In the genomic region with DNA sequence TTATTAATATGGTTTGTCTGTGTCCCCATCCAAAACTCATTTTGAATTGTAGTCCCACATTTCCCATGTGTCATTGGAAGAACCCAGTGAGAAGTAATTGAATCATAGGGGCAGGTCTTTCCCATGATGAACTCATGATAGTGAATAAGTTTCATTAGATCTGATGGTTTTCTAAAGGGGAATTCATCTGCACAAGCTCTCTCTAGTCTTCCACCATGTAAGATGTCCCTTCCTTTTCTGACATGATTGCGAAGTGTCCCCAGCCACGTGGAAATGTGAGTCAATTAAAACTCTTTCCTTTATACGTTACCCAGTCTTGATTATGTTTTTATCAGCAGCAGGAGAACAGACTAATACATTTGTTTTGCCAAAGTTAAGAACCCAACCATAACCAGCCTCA, we compare ENCODE assay signal across 14 cellular contexts.
"Had no signal": no experiment of that assay in that cellular context is flagged by ENCODE, and none has a peak within 500 bp of the region (broad histone marks: within the 10 kb centered on the region; RNA-seq: fewer than 3 reads in every experiment).

No MANE protein-coding gene starts in this region.

- H3K27me3 ChIP-seq: hepatocyte, tibial nerve, vagina had no signal

- H3K4me1 ChIP-seq: gastroesophageal sphincter, lower lobe of right lung, tibial nerve, vagina had no signal

- H3K4me3 ChIP-seq: gastroesophageal sphincter, hepatocyte, lower lobe of right lung, tibial nerve, vagina had no signal

- ATAC-seq: gastroesophageal sphincter, lower lobe of right lung, WTC11 had no signal

- H3K36me3 Mint-ChIP-seq: brain had no signal

- H3K4me3 Mint-ChIP-seq: activated T-cell treated with anti-CD3 and anti-CD28 coated beads, Interleukin-2, amount 50 U/mL, for 72 hours; brain; WTC11 had no signal

- H3K4me1 Mint-ChIP-seq: brain, WTC11 had no signal

- H3K27me3 Mint-ChIP-seq: brain had no signal

- H3K9me3 Mint-ChIP-seq: activated T-cell treated with anti-CD3 and anti-CD28 coated beads, Interleukin-2, amount 50 U/mL, for 72 hours had no signal

- DNase-seq: activated CD4-positive, alpha-beta T cell treated with anti-CD3 and anti-CD28 coated beads, Interleukin-2, amount 50 U/mL, for 4 hours; activated T-cell treated with anti-CD3 and anti-CD28 coated beads, Interleukin-2, amount 50 U/mL, for 72 hours; amniotic stem cell; effector memory CD4-positive, alpha-beta T cell; lower lobe of right lung; midbrain; retina had no signal

- H3K9me3 ChIP-seq: gastroesophageal sphincter, lower lobe of right lung, tibial nerve, vagina had no signal

- H3K36me3 ChIP-seq: gastroesophageal sphincter, lower lobe of right lung, tibial nerve, vagina had no signal

- H3K27ac ChIP-seq: epithelial cell of prostate, gastroesophageal sphincter, hepatocyte, lower lobe of right lung, tibial nerve, vagina had no signal

- H3K27ac Mint-ChIP-seq: activated T-cell treated with anti-CD3 and anti-CD28 coated beads, Interleukin-2, amount 50 U/mL, for 72 hours; brain; WTC11 had no signal
